ENCODE assay signal across 24 cellular contexts in genomic region chr3:158086776-158087175, GRCh38. TPM values are rescaled to one million over a fixed set of nuclear protein-coding genes. Genes with fewer than 3 reads are reported as not detected.
"Had no signal": no experiment of that assay in that cellular context is flagged by ENCODE, and none has a peak within 500 bp of the region (broad histone marks: within the 10 kb centered on the region; RNA-seq: fewer than 3 reads in every experiment).

No MANE protein-coding gene starts in this region.

- DNase-seq: hypothalamus; immature natural killer cell; kidney; left ventricle myocardium inferior; mesendoderm; naive thymus-derived CD4-positive, alpha-beta T cell; ovary; stimulated activated CD4-positive, alpha-beta T cell treated with anti-CD3 and anti-CD28 coated beads, Interleukin-12 subunit alpha, Interleukin-12 subunit beta, amount 100 ng/mL, for 4 hours; stimulated activated CD4-positive, alpha-beta T cell treated with anti-CD3 and anti-CD28 coated beads, Interleukin-15, amount 100 ng/mL, for 24 hours; stimulated activated CD4-positive, alpha-beta T cell treated with anti-CD3 and anti-CD28 coated beads, Interleukin-4, amount 100 ng/mL, for 24 hours; stimulated activated naive CD4-positive, alpha-beta T cell; tibial artery; trophoblast cell; upper lobe of right lung had no signal

- H3K9me3 ChIP-seq: left ventricle myocardium inferior, ovary, right atrium auricular region, suprapubic skin, thoracic aorta, tibial artery, upper lobe of right lung had no signal

- H3K27ac ChIP-seq: left ventricle myocardium inferior, ovary, right atrium auricular region, skin epidermis, suprapubic skin, thoracic aorta, tibial artery, upper lobe of right lung had no signal

- H3K4me3 ChIP-seq: left ventricle myocardium inferior, lung, ovary, right atrium auricular region, skin epidermis, suprapubic skin, thoracic aorta, tibial artery, upper lobe of right lung had no signal

- ATAC-seq: naive thymus-derived CD4-positive, alpha-beta T cell; natural killer cell treated with Interleukin-12 subunit alpha and Interleukin-12 subunit beta and Interleukin-15 and Interleukin-18, amount 100 ng/mL, for 72 hours; sciatic nerve; stimulated activated effector memory CD8-positive, alpha-beta T cell treated with anti-CD3 and anti-CD28 coated beads, Interleukin-12 subunit alpha, Interleukin-12 subunit beta, amount 100 ng/mL, for 72 hours; upper lobe of right lung had no signal

- H3K36me3 ChIP-seq: left ventricle myocardium inferior, ovary, right atrium auricular region, suprapubic skin, thoracic aorta, tibial artery, upper lobe of right lung had no signal

- H3K27me3 ChIP-seq: ovary, right atrium auricular region, tibial artery had no signal

- H3K4me1 ChIP-seq: left ventricle myocardium inferior, right atrium auricular region, suprapubic skin, tibial artery, upper lobe of right lung had no signal

RNA-seq across cellular contexts. Expression of gene SHOX2, which starts 19.4 kb away (rescaled TPM):
- total RNA-seq: mononuclear cell; naive thymus-derived CD4-positive, alpha-beta T cell had no signal
- polyA plus RNA-seq: immature natural killer cell; naive thymus-derived CD4-positive, alpha-beta T cell; neural cell had no signal
